ENCODE assay signal across 2 cellular contexts in genomic region chr7:106905734-106906133, GRCh38.
A peak's percentile ranks its signal among the peaks of the same experiment; 100 is the strongest.
TF ChIP-seq lines count a peak whose summit lies in the region.

No MANE protein-coding gene starts in this region.

TF ChIP-seq in HCT116, 20 proteins besides CTCF, POLR2A, EP300 and RAD21:
- TF ChIP-seq ZNF274 (IDR thresholded peaks at IDR 0.05; ENCODE audit: low read depth, low read length) (no peak), FOSL1 (IDR thresholded peaks at IDR 0.05; ENCODE audit: low read depth) (no peak), POLR2AphosphoS5 (IDR thresholded peaks at IDR 0.05; ENCODE audit: low read depth, low read length) (no peak), SRF (IDR thresholded peaks at IDR 0.05; ENCODE audit: low read depth) (no peak), YY1 (IDR thresholded peaks at IDR 0.05; ENCODE audit: extremely low read depth, insufficient replicate concordance, low read depth, low read length) (no peak), ZFX (IDR thresholded peaks at IDR 0.05) (no peak), TCF7L2 (IDR thresholded peaks at IDR 0.05; ENCODE audit: borderline replicate concordance, extremely low read depth, insufficient read depth, insufficient read length) (no peak), CBX3 (IDR thresholded peaks at IDR 0.05; ENCODE audit: low read depth) (no peak), MAX (IDR thresholded peaks at IDR 0.05) (no peak), ATF3 (IDR thresholded peaks at IDR 0.05) (no peak), EZH2phosphoT487 (IDR thresholded peaks at IDR 0.05; ENCODE audit: borderline replicate concordance) (no peak), ZBTB33 (IDR thresholded peaks at IDR 0.05; ENCODE audit: extremely low read depth, insufficient replicate concordance, low read length) (no peak), EZH2 (IDR thresholded peaks at IDR 0.05) (no peak), SIN3A (IDR thresholded peaks at IDR 0.05; ENCODE audit: low read depth) (no peak), JUND (IDR thresholded peaks at IDR 0.05) (no peak), REST (IDR thresholded peaks at IDR 0.05; ENCODE audit: low read depth) (no peak), CEBPB (IDR thresholded peaks at IDR 0.05; ENCODE audit: low read depth) (no peak)
TF ChIP-seq in HCT116: peak in this region for 0.

TF ChIP-seq in H1, 55 proteins besides CTCF, POLR2A, EP300 and RAD21:
- TF ChIP-seq CHD1 (IDR thresholded peaks at IDR 0.05; ENCODE audit: low read depth, low read length): no peak
- TF ChIP-seq HDAC2 (IDR thresholded peaks at IDR 0.05; ENCODE audit: borderline replicate concordance in 1 of 2, low read depth in 2 of 2, low read length in 2 of 2): peak in 1 of 2 experiments; percentile 86; a peak in 1 of 4 replicates
- peak; percentile 46; the same call in 1 of the 2 replicates for TF ChIP-seq CEBPB (IDR thresholded peaks at IDR 0.05; ENCODE audit: low read depth, low read length)
- TF ChIP-seq BRCA1 (IDR thresholded peaks at IDR 0.05; ENCODE audit: low read depth, low read length): no peak
- peak; percentile 72; the same call in 1 of the 2 replicates for TF ChIP-seq POU5F1 (IDR thresholded peaks at IDR 0.05; ENCODE audit: low read depth, low read length)
- TF ChIP-seq JUND (IDR thresholded peaks at IDR 0.05; ENCODE audit: low read length): no peak
- no peak for TF ChIP-seq BCL11A (IDR thresholded peaks at IDR 0.05; ENCODE audit: low read depth in 2 of 2, low read length in 2 of 2)
- no peak for TF ChIP-seq SRF (IDR thresholded peaks at IDR 0.05; ENCODE audit: low read depth, low read length)
- TF ChIP-seq TAF1 (IDR thresholded peaks at IDR 0.05; ENCODE audit: low read depth, low read length): no peak
- no peak for TF ChIP-seq RFX5 (IDR thresholded peaks at IDR 0.05; ENCODE audit: borderline replicate concordance, low read depth, low read length)
- no peak for TF ChIP-seq CBX5 (IDR thresholded peaks at IDR 0.05; ENCODE audit: low read depth, low read length)
- no peak for TF ChIP-seq HDAC6 (IDR thresholded peaks at IDR 0.05; ENCODE audit: low read depth, low read length)
- TF ChIP-seq BACH1 (IDR thresholded peaks at IDR 0.05; ENCODE audit: low read length): no peak
- TF ChIP-seq RBBP5 (IDR thresholded peaks at IDR 0.05; ENCODE audit: borderline replicate concordance, low read depth, low read length): no peak
- TF ChIP-seq TAF7 (optimal IDR thresholded peaks at IDR 0.05; ENCODE audit: borderline replicate concordance, low read depth, low read length): no peak
- no peak for TF ChIP-seq JUN (IDR thresholded peaks at IDR 0.05; ENCODE audit: low read depth, low read length)
- TF ChIP-seq TCF12 (IDR thresholded peaks at IDR 0.05; ENCODE audit: low read depth, low read length): peak; percentile 88
- no peak for TF ChIP-seq NRF1 (IDR thresholded peaks at IDR 0.05; ENCODE audit: low read depth, low read length)
- TF ChIP-seq CREB1 (IDR thresholded peaks at IDR 0.05): no peak
